1 cellular context compared by ENCODE assay signal in the genomic region with DNA sequence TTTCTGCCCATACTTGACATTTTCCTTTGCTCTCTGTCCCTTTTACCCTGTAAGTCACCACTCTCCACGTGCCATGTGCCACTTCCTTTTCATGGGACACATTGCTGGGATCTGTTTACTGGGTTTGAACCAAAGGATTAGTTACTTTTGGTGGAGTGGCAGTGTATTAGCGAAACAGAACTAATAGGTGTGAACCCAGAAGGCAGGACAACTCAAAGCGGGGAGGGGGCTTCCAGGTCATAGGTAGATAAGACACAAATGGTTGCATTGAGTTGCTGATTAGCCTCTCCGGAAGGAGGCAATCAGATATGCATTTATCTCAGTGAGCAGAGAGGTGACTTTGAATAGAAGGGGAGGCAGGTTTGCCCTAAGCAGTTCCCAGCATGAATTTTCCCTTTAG.
TF ChIP-seq lines count a peak whose summit lies in the region.

No MANE protein-coding gene starts in this region.

TF ChIP-seq in IMR-90, 13 proteins besides CTCF, POLR2A, EP300 and RAD21 (continued from another document):
- TF ChIP-seq MAZ (IDR thresholded peaks at IDR 0.05; ENCODE audit: borderline replicate concordance, low read depth, low read length) (no peak), CHD1 (IDR thresholded peaks at IDR 0.05; ENCODE audit: low read depth, low read length) (no peak), BHLHE40 (IDR thresholded peaks at IDR 0.05; ENCODE audit: low read depth, low read length) (no peak), MAFK (IDR thresholded peaks at IDR 0.05; ENCODE audit: low read depth, low read length) (no peak), RFX5 (IDR thresholded peaks at IDR 0.05; ENCODE audit: low read depth, low read length) (no peak), NFE2L2 (IDR thresholded peaks at IDR 0.05; ENCODE audit: low read depth, low read length) (no peak), ELK1 (IDR thresholded peaks at IDR 0.05; ENCODE audit: borderline replicate concordance, low read depth, low read length) (no peak), SMC3 (IDR thresholded peaks at IDR 0.05; ENCODE audit: low read depth, low read length) (no peak)
- TF ChIP-seq, protein P1, sequence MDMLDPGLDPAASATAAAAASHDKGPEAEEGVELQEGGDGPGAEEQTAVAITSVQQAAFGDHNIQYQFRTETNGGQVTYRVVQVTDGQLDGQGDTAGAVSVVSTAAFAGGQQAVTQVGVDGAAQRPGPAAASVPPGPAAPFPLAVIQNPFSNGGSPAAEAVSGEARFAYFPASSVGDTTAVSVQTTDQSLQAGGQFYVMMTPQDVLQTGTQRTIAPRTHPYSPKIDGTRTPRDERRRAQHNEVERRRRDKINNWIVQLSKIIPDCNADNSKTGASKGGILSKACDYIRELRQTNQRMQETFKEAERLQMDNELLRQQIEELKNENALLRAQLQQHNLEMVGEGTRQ (IDR thresholded peaks at IDR 0.05; ENCODE audit: low read depth, low read length) = no peak
